ENCODE assay signal across 8 cellular contexts in genomic region chr9:98998441-98999151, GRCh38. TPM values are rescaled to one million over a fixed set of nuclear protein-coding genes. Genes with fewer than 3 reads are reported as not detected.
DNase-seq lines count a peak whose midpoint lies in the region; ATAC-seq and TF ChIP-seq lines count a peak whose summit lies in the region.

No MANE protein-coding gene starts in this region.

- H3K4me1 ChIP-seq in lower lobe of right lung, result peaks cover 37% of the 10 kb centered on the region

- peaks cover 14% of the 10 kb centered on the region for H3K27me3 Mint-ChIP-seq in activated CD4-positive, alpha-beta T cell treated with anti-CD3 and anti-CD28 coated beads, Interleukin-2, amount 10 ng/mL, durations not matched to agents 7 days and 5 days

- peak; percentile 89 for TF ChIP-seq CTCF in lower lobe of right lung (IDR thresholded peaks at IDR 0.05)

- CTCF ChIA-PET in activated CD4-positive, alpha-beta T cell treated with anti-CD3 and anti-CD28 coated beads, Interleukin-2, amount 10 ng/mL, durations not matched to agents 7 days and 5 days (lab: Charles Lee), result interaction anchor here (1.0 to 3.0 kb wide), 7 partner anchors 11 to 150 kb away, joined by 3 to 16 read pairs (median 6); no protein-coding TSS in a partner anchor

- POLR2A ChIA-PET in activated CD4-positive, alpha-beta T cell treated with anti-CD3 and anti-CD28 coated beads, Interleukin-2, amount 10 ng/mL, durations not matched to agents 7 days and 5 days (lab: Charles Lee), result no interaction called here

- intact Hi-C loops in lower lobe of right lung (cut with DNase I), result loop anchor here (10.0 kb wide), 1 partner anchor 134 kb away; no protein-coding TSS in a partner anchor

- peaks cover 29% of the 10 kb centered on the region for H3K4me1 Mint-ChIP-seq in activated CD4-positive, alpha-beta T cell treated with anti-CD3 and anti-CD28 coated beads, Interleukin-2, amount 10 ng/mL, durations not matched to agents 7 days and 5 days

- no peaks in the 10 kb centered on the region for H3K27me3 ChIP-seq in lower lobe of right lung (ENCODE audit: low read depth)

- DNase-seq in AML-193 (lab: John Stamatoyannopoulos, UW) (peak; percentile 35 to 39), NAMALWA (ENCODE audit: low spot score) (peak; percentile 53), lower lobe of right lung (peak; percentile 84)
- peak; percentile 63 for DNase-seq in activated CD4-positive, alpha-beta T cell treated with anti-CD3 and anti-CD28 coated beads, Interleukin-2, amount 10 ng/mL, durations not matched to agents 7 days and 5 days
- peak; percentile 44 for DNase-seq in effector CD4-positive, alpha-beta T cell
- DNase-seq in stimulated activated CD4-positive, alpha-beta T cell treated with anti-CD3 and anti-CD28 coated beads, TNF-alpha, amount 100 ng/mL, for 24 hours (ENCODE audit: low read depth in 3 of 3), result peak in 2 of 3 experiments; percentile 26 to 66

- no peaks in the 10 kb centered on the region for H3K9me3 Mint-ChIP-seq in activated CD4-positive, alpha-beta T cell treated with anti-CD3 and anti-CD28 coated beads, Interleukin-2, amount 10 ng/mL, durations not matched to agents 7 days and 5 days

- peak; percentile 51 for ATAC-seq in GM18861 (IDR thresholded peaks at IDR 0.05; ENCODE audit: unreplicated experiment)
- peak; percentile 85 to 86 for ATAC-seq in lower lobe of right lung
- ATAC-seq in GM21526 (IDR thresholded peaks at IDR 0.05; ENCODE audit: low FRiP score, unreplicated experiment), result no peak

- H3K4me3 Mint-ChIP-seq in activated CD4-positive, alpha-beta T cell treated with anti-CD3 and anti-CD28 coated beads, Interleukin-2, amount 10 ng/mL, durations not matched to agents 7 days and 5 days, result no peak overlapping the region

- H3K9me3 ChIP-seq in lower lobe of right lung, result no peaks in the 10 kb centered on the region

- H3K27ac Mint-ChIP-seq in activated CD4-positive, alpha-beta T cell treated with anti-CD3 and anti-CD28 coated beads, Interleukin-2, amount 10 ng/mL, durations not matched to agents 7 days and 5 days, result no peak overlapping the region

- H3K36me3 Mint-ChIP-seq in activated CD4-positive, alpha-beta T cell treated with anti-CD3 and anti-CD28 coated beads, Interleukin-2, amount 10 ng/mL, durations not matched to agents 7 days and 5 days (ENCODE audit: low read depth), result no peaks in the 10 kb centered on the region

- peak overlapping the region; percentile 42 for H3K27ac ChIP-seq in lower lobe of right lung

- H3K36me3 ChIP-seq in lower lobe of right lung, result no peaks in the 10 kb centered on the region

- no peak overlapping the region for H3K4me3 ChIP-seq in lower lobe of right lung

RNA-seq across cellular contexts. Expression of gene COL15A1, which starts 54.9 kb away (rescaled TPM):
- total RNA-seq in activated CD4-positive, alpha-beta T cell treated with anti-CD3 and anti-CD28 coated beads, Interleukin-2, amount 10 ng/mL, durations not matched to agents 7 days and 5 days, result under 1 TPM; 0.07 to 0.12 TPM
- total RNA-seq in lower lobe of right lung, result 8.0 TPM
